ENCODE assay signal across 25 cellular contexts in the genomic region with DNA sequence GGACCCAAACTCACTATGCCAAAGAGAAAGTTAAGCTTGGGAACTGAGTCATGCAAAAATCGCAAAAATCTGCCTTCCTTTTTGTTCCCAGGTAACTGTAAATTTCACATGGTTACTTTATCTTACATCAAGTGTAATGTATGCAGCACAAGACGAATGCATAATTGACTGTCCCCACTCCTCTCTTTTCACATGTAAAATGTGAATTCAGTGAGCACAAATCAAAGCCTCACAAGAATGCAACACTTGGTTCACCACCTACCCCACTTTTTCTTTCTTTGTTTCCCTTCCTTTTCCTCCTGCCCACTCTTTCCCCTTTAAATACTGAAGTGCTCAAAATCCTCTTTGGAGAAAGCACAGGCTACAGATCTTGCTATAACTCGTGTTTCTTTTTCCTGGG.
"Had no signal": no experiment of that assay in that cellular context is flagged by ENCODE, and none has a peak within 500 bp of the region (broad histone marks: within the 10 kb centered on the region; RNA-seq: fewer than 3 reads in every experiment).

No MANE protein-coding gene starts in this region.

- H3K4me1 Mint-ChIP-seq: naive thymus-derived CD4-positive, alpha-beta T cell; nephron progenitor cell; stimulated activated memory B cell treated with anti-CD40 and anti-IgM and Interleukin-4, amounts not matched to agents 10 μg/mL and 1 μg/mL and 100 μg/mL, for 72 hours had no signal

- H3K36me3 Mint-ChIP-seq: naive thymus-derived CD4-positive, alpha-beta T cell; stimulated activated memory B cell treated with anti-CD40 and anti-IgM and Interleukin-4, amounts not matched to agents 10 μg/mL and 1 μg/mL and 100 μg/mL, for 72 hours had no signal

- H3K4me3 Mint-ChIP-seq: naive thymus-derived CD4-positive, alpha-beta T cell; nephron progenitor cell; stimulated activated memory B cell treated with anti-CD40 and anti-IgM and Interleukin-4, amounts not matched to agents 10 μg/mL and 1 μg/mL and 100 μg/mL, for 72 hours; stimulated activated naive CD8-positive, alpha-beta T cell treated with anti-CD3 and anti-CD28 coated beads, Interleukin-15, Interleukin-2, amounts not matched to agents 100 ng/mL and 50 ng/mL, for 24 hours had no signal

- H3K4me1 ChIP-seq: gastrocnemius medialis, heart right ventricle, spleen, tibial artery, upper lobe of right lung, vagina had no signal

- ATAC-seq: esophagus mucosa; gastrocnemius medialis; heart right ventricle; left colon; left ventricle myocardium superior; naive thymus-derived CD4-positive, alpha-beta T cell; sciatic nerve; stimulated activated memory B cell treated with anti-CD40 and anti-IgM and Interleukin-4, amounts not matched to agents 10 μg/mL and 1 μg/mL and 100 μg/mL, for 72 hours; upper lobe of right lung had no signal

- H3K27ac ChIP-seq: dorsolateral prefrontal cortex, gastrocnemius medialis, heart right ventricle, neutrophil, spleen, tibial artery, upper lobe of right lung, vagina had no signal

- DNase-seq: cortex of kidney; dorsolateral prefrontal cortex; effector CD8-positive, alpha-beta T cell; gastrocnemius medialis; heart right ventricle; hypothalamus; left colon; left ventricle myocardium superior; mesenchymal stem cell; naive thymus-derived CD4-positive, alpha-beta T cell; nephron progenitor cell; posterior cingulate gyrus; spleen; stimulated activated CD4-positive, alpha-beta T cell treated with anti-CD3 and anti-CD28 coated beads, Interleukin-15, amount 100 ng/mL, for 24 hours; stimulated activated CD4-positive, alpha-beta T cell treated with anti-CD3 and anti-CD28 coated beads, Interleukin-1b, Interleukin-23, amount 100 ng/mL, for 48 hours; stimulated activated CD4-positive, alpha-beta T cell treated with anti-CD3 and anti-CD28 coated beads, Interleukin-4, amount 100 ng/mL, for 24 hours; tibial artery; upper lobe of right lung had no signal

- H3K4me3 ChIP-seq: dorsolateral prefrontal cortex, gastrocnemius medialis, heart right ventricle, lung, spleen, tibial artery, upper lobe of right lung, vagina had no signal

- H3K27ac Mint-ChIP-seq: naive thymus-derived CD4-positive, alpha-beta T cell; nephron progenitor cell; stimulated activated memory B cell treated with anti-CD40 and anti-IgM and Interleukin-4, amounts not matched to agents 10 μg/mL and 1 μg/mL and 100 μg/mL, for 72 hours; stimulated activated naive CD8-positive, alpha-beta T cell treated with anti-CD3 and anti-CD28 coated beads, Interleukin-15, Interleukin-2, amounts not matched to agents 100 ng/mL and 50 ng/mL, for 24 hours had no signal

- H3K9me3 ChIP-seq: gastrocnemius medialis, neutrophil, tibial artery, upper lobe of right lung, vagina had no signal

- H3K9me3 Mint-ChIP-seq: stimulated activated memory B cell treated with anti-CD40 and anti-IgM and Interleukin-4, amounts not matched to agents 10 μg/mL and 1 μg/mL and 100 μg/mL, for 72 hours; stimulated activated naive CD8-positive, alpha-beta T cell treated with anti-CD3 and anti-CD28 coated beads, Interleukin-15, Interleukin-2, amounts not matched to agents 100 ng/mL and 50 ng/mL, for 24 hours had no signal

- H3K27me3 Mint-ChIP-seq: stimulated activated memory B cell treated with anti-CD40 and anti-IgM and Interleukin-4, amounts not matched to agents 10 μg/mL and 1 μg/mL and 100 μg/mL, for 72 hours; stimulated activated naive CD8-positive, alpha-beta T cell treated with anti-CD3 and anti-CD28 coated beads, Interleukin-15, Interleukin-2, amounts not matched to agents 100 ng/mL and 50 ng/mL, for 24 hours had no signal

- H3K27me3 ChIP-seq: gastrocnemius medialis, neutrophil, tibial artery, upper lobe of right lung, vagina had no signal

- H3K36me3 ChIP-seq: gastrocnemius medialis, heart right ventricle, neutrophil, spleen, tibial artery, upper lobe of right lung, vagina had no signal
